ENCODE assay signal across 2 cellular contexts in genomic region chr1:239976130-239976968, GRCh38.
TF ChIP-seq lines count a peak whose summit lies in the region.

No MANE protein-coding gene starts in this region.

TF ChIP-seq in HEK293, 187 proteins besides CTCF, POLR2A, EP300 and RAD21:
- no peak for TF ChIP-seq ZBTB7A (tag by site-specific recombination; IDR thresholded peaks at IDR 0.05; ENCODE audit: low read depth)
- no peak for TF ChIP-seq ZFP3 (tag by site-specific recombination; IDR thresholded peaks at IDR 0.05; ENCODE audit: low read depth)
- peak; percentile 73 for TF ChIP-seq ZNF654 (tag by site-specific recombination; IDR thresholded peaks at IDR 0.05; ENCODE audit: low read depth)
- TF ChIP-seq MZF1 (tag by site-specific recombination; IDR thresholded peaks at IDR 0.05; ENCODE audit: borderline replicate concordance): no peak
- TF ChIP-seq SETDB1 (IDR thresholded peaks at IDR 0.05; ENCODE audit: insufficient read length, low read length): no peak
- TF ChIP-seq ZNF555 (tag by site-specific recombination; conservative IDR thresholded peaks at IDR 0.05): no peak
- peak; percentile 48; the same call in 1 of the 2 replicates for TF ChIP-seq ZNF664 (tag by site-specific recombination; IDR thresholded peaks at IDR 0.05)
- no peak for TF ChIP-seq ZNF362 (tag by site-specific recombination; IDR thresholded peaks at IDR 0.05)
- 0 out of 2 replicates have a peak, but pooled peaks have one; percentile 8 for TF ChIP-seq ZBTB44 (tag by site-specific recombination; IDR thresholded peaks at IDR 0.05)
- TF ChIP-seq ZNF2 (tag by site-specific recombination; IDR thresholded peaks at IDR 0.05): peak; percentile 17; the same call in 1 of the 2 replicates
- no peak for TF ChIP-seq ZNF645 (tag by site-specific recombination; IDR thresholded peaks at IDR 0.05)
- no peak for TF ChIP-seq ZNF274 (IDR thresholded peaks at IDR 0.05; ENCODE audit: low read length)
- TF ChIP-seq ZNF274 (tag by site-specific recombination; IDR thresholded peaks at IDR 0.05; ENCODE audit: borderline replicate concordance): no peak
- no peak for TF ChIP-seq ZIC2 (tag by site-specific recombination; IDR thresholded peaks at IDR 0.05)

TF ChIP-seq in H1, 55 proteins besides CTCF, POLR2A, EP300 and RAD21:
- TF ChIP-seq SAP30 (IDR thresholded peaks at IDR 0.05; ENCODE audit: insufficient read depth, insufficient replicate concordance, low read length) (no peak), SIX5 (IDR thresholded peaks at IDR 0.05; ENCODE audit: low read depth, low read length) (no peak)
